In the genomic region with DNA sequence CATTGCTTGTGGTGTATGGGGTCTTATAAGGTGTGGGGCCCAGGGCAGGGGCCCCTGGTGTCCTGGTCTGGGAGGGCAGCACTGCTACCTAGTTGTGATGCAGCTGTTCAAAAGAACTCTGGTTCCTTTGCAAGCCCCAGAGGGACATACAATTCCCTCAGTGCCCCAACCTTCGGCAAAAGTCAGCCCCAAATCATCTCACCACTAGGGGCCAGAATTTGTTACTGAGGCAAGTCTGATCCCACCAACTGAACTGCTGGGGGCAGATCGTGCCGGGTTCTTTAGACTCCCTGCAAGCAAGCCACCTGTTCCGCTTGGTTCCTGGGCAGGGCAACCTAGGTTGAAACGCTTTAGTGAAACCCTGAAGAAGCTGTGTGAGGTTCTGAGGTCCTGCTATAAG, we compare ENCODE assay signal across 19 cellular contexts.
DNase-seq lines count a peak whose midpoint lies in the region; ATAC-seq and TF ChIP-seq lines count a peak whose summit lies in the region.
"Had no signal": no experiment of that assay in that cellular context is flagged by ENCODE, and none has a peak within 500 bp of the region (broad histone marks: within the 10 kb centered on the region; RNA-seq: fewer than 3 reads in every experiment).

No MANE protein-coding gene starts in this region.

- H3K27me3 Mint-ChIP-seq in natural killer cell (ENCODE audit: low read depth in 2 of 2) = peaks cover 0 to 11% of the 10 kb centered on the region in 2 donors

- no peaks in the 10 kb centered on the region for H3K9me2 ChIP-seq in OCI-LY7 (ENCODE audit: insufficient read depth, low read length)

- H3K36me3 Mint-ChIP-seq in natural killer cell = no peaks in the 10 kb centered on the region
- H3K36me3 Mint-ChIP-seq: activated naive CD4-positive, alpha-beta T cell treated with anti-CD3 and anti-CD28 coated beads, Interleukin-2, amount 10 ng/mL, durations not matched to agents 7 days and 5 days; mesothelial cell of epicardium had no signal

- H3K9ac ChIP-seq in DND-41 (ENCODE audit: low read depth, low read length) = no peak overlapping the region

- H3K4me2 ChIP-seq in DND-41 (ENCODE audit: insufficient read depth, low read length) (no peak overlapping the region), OCI-LY7 (ENCODE audit: low read length) (no peak overlapping the region)
- H3K4me2 ChIP-seq: PC-9 had no signal

- H3K79me2 ChIP-seq in DND-41 (ENCODE audit: insufficient read depth, low read length) (no peaks in the 10 kb centered on the region), OCI-LY7 (ENCODE audit: insufficient read depth, low read depth, low read length) (no peaks in the 10 kb centered on the region)

- ATAC-seq in DND-41 (ENCODE audit: insufficient read depth, low read depth) (no peak), natural killer cell (no peak), GM18498 (IDR thresholded peaks at IDR 0.05; ENCODE audit: unreplicated experiment) (no peak)

- H3K36me3 ChIP-seq in DND-41 (ENCODE audit: insufficient read depth, low read length) (no peaks in the 10 kb centered on the region), H7 (replicated peaks; ENCODE audit: control insufficient read depth, insufficient read depth, low read length) (no peaks in the 10 kb centered on the region), OCI-LY7 (ENCODE audit: insufficient read depth, low read length) (no peaks in the 10 kb centered on the region)
- H3K36me3 ChIP-seq: sigmoid colon had no signal

- H2AFZ ChIP-seq in DND-41 (ENCODE audit: low read depth, low read length) (no peak overlapping the region), OCI-LY7 (ENCODE audit: low read length) (no peak overlapping the region)
- H2AFZ ChIP-seq: PC-9 had no signal

- intact Hi-C loops in OCI-LY7 (cut with micrococcal nuclease; ENCODE audit: unreplicated experiment) (no loop called here), natural killer cell (cut with micrococcal nuclease) (no loop called here)

- no peaks in the 10 kb centered on the region for H4K20me1 ChIP-seq in DND-41 (ENCODE audit: insufficient read depth, low read length)
- no peaks in the 10 kb centered on the region for H4K20me1 ChIP-seq in OCI-LY7 (ENCODE audit: insufficient read depth, low read length)

- POLR2A ChIA-PET in OCI-LY7 (lab: Charles Lee) = interaction anchor here (0.7 kb wide), 1 partner anchor 379 kb away, joined by 4 read pairs; no protein-coding TSS in a partner anchor

- CTCF ChIA-PET in OCI-LY7 (lab: Charles Lee; ENCODE audit: unreplicated experiment) = no interaction called here

- no peaks in the 10 kb centered on the region for H3K9me3 ChIP-seq in DND-41 (ENCODE audit: insufficient read depth, low read length, severe bottlenecking)
- no peaks in the 10 kb centered on the region for H3K9me3 ChIP-seq in OCI-LY7 (ENCODE audit: low read length)
- H3K9me3 ChIP-seq: Caco-2, sigmoid colon had no signal

- peaks cover 5% of the 10 kb centered on the region for H3K27me3 ChIP-seq in DND-41 (ENCODE audit: insufficient read depth, low read length, poor library complexity)
- no peaks in the 10 kb centered on the region for H3K27me3 ChIP-seq in H7 (ENCODE audit: control insufficient read depth, insufficient read depth, low read length)
- H3K27me3 ChIP-seq: sigmoid colon had no signal

- H3K4me1 Mint-ChIP-seq in natural killer cell = no peaks in the 10 kb centered on the region

- no peaks in the 10 kb centered on the region for H3K9me3 Mint-ChIP-seq in natural killer cell
- H3K9me3 Mint-ChIP-seq: activated naive CD4-positive, alpha-beta T cell treated with anti-CD3 and anti-CD28 coated beads, Interleukin-2, amount 10 ng/mL, durations not matched to agents 7 days and 5 days; dendritic cell treated with granulocyte-macrophage colony-stimulating factor and Interleukin-4, amounts not matched to agents 40 ng/mL and 50 ng/mL, for 4 days had no signal

- H3K27ac Mint-ChIP-seq in natural killer cell = no peak overlapping the region
- H3K27ac Mint-ChIP-seq: activated naive CD4-positive, alpha-beta T cell treated with anti-CD3 and anti-CD28 coated beads, Interleukin-2, amount 10 ng/mL, durations not matched to agents 7 days and 5 days; dendritic cell treated with granulocyte-macrophage colony-stimulating factor and Interleukin-4, amounts not matched to agents 40 ng/mL and 50 ng/mL, for 4 days; mesothelial cell of epicardium had no signal

- BruUV-seq in OCI-LY7 (replicated peaks; lab: Mats Ljungman, UMichigan) = no TSS peak

- H3K27ac ChIP-seq in DND-41 (ENCODE audit: low read length) (no peak overlapping the region), OCI-LY7 (ENCODE audit: low read depth, low read length, poor library complexity, severe bottlenecking) (no peak overlapping the region)
- H3K27ac ChIP-seq: epithelial cell of prostate, PC-9, sigmoid colon had no signal

- TF ChIP-seq CTCF in DND-41 (IDR thresholded peaks at IDR 0.05; ENCODE audit: borderline replicate concordance, extremely low read depth, low read length, poor library complexity, severe bottlenecking) = peak; percentile 17
- 0 out of 2 replicates have a peak, but pooled peaks have one; percentile 28 for TF ChIP-seq CTCF in OCI-LY7 (conservative IDR thresholded peaks at IDR 0.05; ENCODE audit: low read length)
- no peak for TF ChIP-seq CTCF in natural killer cell (IDR thresholded peaks at IDR 0.05)

- H3K4me1 ChIP-seq in DND-41 (ENCODE audit: insufficient read depth, low read length) = no peaks in the 10 kb centered on the region
- H3K4me1 ChIP-seq in OCI-LY7 (ENCODE audit: insufficient read depth, low read length, poor library complexity, severe bottlenecking) = no peaks in the 10 kb centered on the region
- H3K4me1 ChIP-seq: Caco-2, sigmoid colon had no signal

- H3K4me3 Mint-ChIP-seq in natural killer cell = no peak overlapping the region
- H3K4me3 Mint-ChIP-seq: activated naive CD4-positive, alpha-beta T cell treated with anti-CD3 and anti-CD28 coated beads, Interleukin-2, amount 10 ng/mL, durations not matched to agents 7 days and 5 days; dendritic cell treated with granulocyte-macrophage colony-stimulating factor and Interleukin-4, amounts not matched to agents 40 ng/mL and 50 ng/mL, for 4 days; mesothelial cell of epicardium had no signal

- TF ChIP-seq POLR2A in erythroblast (IDR thresholded peaks at IDR 0.05; ENCODE audit: low read length) = no peak

- H3K4me3 ChIP-seq in DND-41 (ENCODE audit: low read depth in 1 of 2, low read length in 2 of 2) (no peak overlapping the region), H7 (ENCODE audit: insufficient read depth, low read depth, low read length) (no peak overlapping the region), OCI-LY7 (ENCODE audit: low read depth, low read length, poor library complexity, severe bottlenecking) (no peak overlapping the region)
- H3K4me3 ChIP-seq: PC-9, sigmoid colon had no signal

- no peak for DNase-seq in DND-41
- DNase-seq in H7 = peak; percentile 21
- no peak for DNase-seq in OCI-LY7 (ENCODE audit: low spot score)
- peak; percentile 2 to 22 for DNase-seq in erythroblast (lab: John Stamatoyannopoulos, UW)
- no peak for DNase-seq in COLO829 (ENCODE audit: low spot score)
- DNase-seq in natural killer cell = no peak
- DNase-seq in SW 1271 (lab: John Stamatoyannopoulos, UW) = no peak
- DNase-seq: activated naive CD4-positive, alpha-beta T cell treated with anti-CD3 and anti-CD28 coated beads, Interleukin-2, amount 10 ng/mL, durations not matched to agents 7 days and 5 days; GF-D8; kidney glomerular epithelial cell; NCI-H1417; PC-9; sigmoid colon; stimulated activated CD4-positive, alpha-beta T cell treated with anti-CD3 and anti-CD28 coated beads, Interleukin-2, amount 100 ng/mL, for 24 hours had no signal

Comparison
In these comparisons a context has a peak if more than half of its experiments do, and no peak if none do; other contexts are left out.
1. DNase-seq: peak in H7 (single experiment) and erythroblast (2 of 2); none in DND-41 (single experiment), OCI-LY7 (single experiment), COLO829 (single experiment), natural killer cell (single experiment) and SW 1271 (0 of 2).